In genomic region chr7:27606270-27607209, GRCh38 we compare ENCODE assay signal across 3 cellular contexts.
A peak's percentile ranks its signal among the peaks of the same experiment; 100 is the strongest.
TF ChIP-seq lines count a peak whose summit lies in the region.

No MANE protein-coding gene starts in this region.

TF ChIP-seq in IMR-90, 13 proteins besides CTCF, POLR2A, EP300 and RAD21:
- no peak for TF ChIP-seq RFX5 (IDR thresholded peaks at IDR 0.05; ENCODE audit: low read depth, low read length)
- no peak for TF ChIP-seq RCOR1 (IDR thresholded peaks at IDR 0.05; ENCODE audit: insufficient replicate concordance, low read length)
- TF ChIP-seq MAZ (IDR thresholded peaks at IDR 0.05; ENCODE audit: borderline replicate concordance, low read depth, low read length), result no peak
- no peak for TF ChIP-seq NFE2L2 (IDR thresholded peaks at IDR 0.05; ENCODE audit: low read depth, low read length)
- TF ChIP-seq CEBPB (IDR thresholded peaks at IDR 0.05; ENCODE audit: low read depth, low read length), result peak; percentile 80
- TF ChIP-seq USF2 (IDR thresholded peaks at IDR 0.05; ENCODE audit: low read depth, low read length), result no peak
- TF ChIP-seq SMC3 (IDR thresholded peaks at IDR 0.05; ENCODE audit: low read depth, low read length), result no peak
- TF ChIP-seq BHLHE40 (IDR thresholded peaks at IDR 0.05; ENCODE audit: low read depth, low read length), result no peak
- no peak for TF ChIP-seq ELK1 (IDR thresholded peaks at IDR 0.05; ENCODE audit: borderline replicate concordance, low read depth, low read length)
- TF ChIP-seq CHD1 (IDR thresholded peaks at IDR 0.05; ENCODE audit: low read depth, low read length), result no peak
- TF ChIP-seq MXI1 (IDR thresholded peaks at IDR 0.05; ENCODE audit: borderline replicate concordance, low read depth, low read length), result no peak
- no peak for TF ChIP-seq FOS (IDR thresholded peaks at IDR 0.05; ENCODE audit: low read depth, low read length)
- TF ChIP-seq MAFK (IDR thresholded peaks at IDR 0.05; ENCODE audit: low read depth, low read length), result 0 out of 2 replicates have a peak, but pooled peaks have one; percentile 5

TF ChIP-seq in WTC11, 78 proteins besides CTCF, POLR2A, EP300 and RAD21:
- TF ChIP-seq CDX4 (CRISPR knock-in tag; IDR thresholded peaks at IDR 0.05; ENCODE audit: borderline replicate concordance) (0 out of 2 replicates have a peak, but pooled peaks have one; percentile 36), RORB (CRISPR knock-in tag; IDR thresholded peaks at IDR 0.05) (no peak)
TF ChIP-seq in WTC11: peak in this region for 1.

TF ChIP-seq in HepG2, 621 proteins besides CTCF, POLR2A, EP300 and RAD21 (continues in another document):
- TF ChIP-seq FOXA3 (CRISPR knock-in tag; IDR thresholded peaks at IDR 0.05) (peak; percentile 32; the same call in 1 of the 2 replicates), NFAT5 (CRISPR knock-in tag; IDR thresholded peaks at IDR 0.05) (no peak), YEATS2 (CRISPR knock-in tag; IDR thresholded peaks at IDR 0.05; ENCODE audit: borderline replicate concordance) (no peak), SOX5 (CRISPR knock-in tag; IDR thresholded peaks at IDR 0.05; ENCODE audit: borderline replicate concordance) (peak; percentile 62; the same call in 1 of the 2 replicates), TSC22D2 (CRISPR knock-in tag; IDR thresholded peaks at IDR 0.05; ENCODE audit: borderline replicate concordance) (no peak), TRAFD1 (CRISPR knock-in tag; IDR thresholded peaks at IDR 0.05; ENCODE audit: borderline replicate concordance) (no peak), UBTF (CRISPR knock-in tag; IDR thresholded peaks at IDR 0.05) (no peak), ARID5B (CRISPR knock-in tag; IDR thresholded peaks at IDR 0.05) (peak; percentile 7; the same call in 1 of the 2 replicates), ELK4 (CRISPR knock-in tag; IDR thresholded peaks at IDR 0.05; ENCODE audit: borderline replicate concordance) (no peak), CEBPB (IDR thresholded peaks at IDR 0.05; ENCODE audit: borderline replicate concordance, low read depth, low read length) (peak; percentile 88), RARG (CRISPR knock-in tag; IDR thresholded peaks at IDR 0.05; ENCODE audit: low read depth) (no peak), FOXA1 (IDR thresholded peaks at IDR 0.05) (no peak), FOXA1 (CRISPR knock-in tag; IDR thresholded peaks at IDR 0.05) (peak; percentile 59; the same call in 1 of the 2 replicates), PAXIP1 (CRISPR knock-in tag; conservative IDR thresholded peaks at IDR 0.05) (peak; percentile 72), SOX13 (IDR thresholded peaks at IDR 0.05) (no peak), SOX13 (CRISPR knock-in tag; conservative IDR thresholded peaks at IDR 0.05 in 1 of 2, IDR thresholded peaks at IDR 0.05 in 1 of 2) (peak in 1 of 2 experiments; percentile 75; a peak in 2 of 4 replicates), ZNF281 (CRISPR knock-in tag; IDR thresholded peaks at IDR 0.05; ENCODE audit: borderline replicate concordance) (peak; percentile 40; the same call in 1 of the 2 replicates), ZNF335 (CRISPR knock-in tag; IDR thresholded peaks at IDR 0.05) (no peak), PITX1 (CRISPR knock-in tag; IDR thresholded peaks at IDR 0.05) (peak; percentile 60), REPIN1 (CRISPR knock-in tag; IDR thresholded peaks at IDR 0.05; ENCODE audit: borderline replicate concordance, low read depth) (no peak), RXRB (CRISPR knock-in tag; IDR thresholded peaks at IDR 0.05; ENCODE audit: borderline replicate concordance) (peak; percentile 18; the same call in 1 of the 2 replicates)
